5 cellular contexts compared by ENCODE assay signal in the genomic region with DNA sequence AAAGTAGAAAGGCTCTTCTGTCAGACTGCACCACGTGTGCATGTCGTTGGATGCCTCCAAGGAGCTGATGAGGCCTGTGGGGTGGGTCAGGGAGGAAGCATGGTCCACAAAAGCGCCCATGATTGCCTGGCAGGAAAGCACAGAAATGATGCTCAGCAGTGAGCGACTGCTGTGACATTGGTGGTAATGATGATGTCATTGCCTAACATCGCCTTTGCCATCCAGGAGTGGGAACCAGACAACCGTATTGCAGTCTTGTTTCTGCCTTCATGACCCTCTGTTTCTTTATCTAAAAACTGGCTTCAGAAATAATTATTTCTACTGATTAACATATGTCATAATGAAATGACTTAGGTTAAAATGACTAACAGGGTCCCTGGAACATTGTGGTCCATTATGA.
"Had no signal": no experiment of that assay in that cellular context is flagged by ENCODE, and none has a peak within 500 bp of the region (broad histone marks: within the 10 kb centered on the region; RNA-seq: fewer than 3 reads in every experiment).

No MANE protein-coding gene starts in this region.

- DNase-seq: H9, HCEC 1CT, KBM-7 had no signal

- H3K4me3 ChIP-seq: GM23338 had no signal

- H3K4me1 Mint-ChIP-seq: GM23338, H9 had no signal

- H3K27ac Mint-ChIP-seq: GM23338, H9, IgD-negative memory B cell had no signal

- H3K4me3 Mint-ChIP-seq: GM23338, H9, IgD-negative memory B cell had no signal

- H3K36me3 Mint-ChIP-seq: IgD-negative memory B cell had no signal
